Comparison of ENCODE assay signal across 8 cellular contexts in the genomic region with DNA sequence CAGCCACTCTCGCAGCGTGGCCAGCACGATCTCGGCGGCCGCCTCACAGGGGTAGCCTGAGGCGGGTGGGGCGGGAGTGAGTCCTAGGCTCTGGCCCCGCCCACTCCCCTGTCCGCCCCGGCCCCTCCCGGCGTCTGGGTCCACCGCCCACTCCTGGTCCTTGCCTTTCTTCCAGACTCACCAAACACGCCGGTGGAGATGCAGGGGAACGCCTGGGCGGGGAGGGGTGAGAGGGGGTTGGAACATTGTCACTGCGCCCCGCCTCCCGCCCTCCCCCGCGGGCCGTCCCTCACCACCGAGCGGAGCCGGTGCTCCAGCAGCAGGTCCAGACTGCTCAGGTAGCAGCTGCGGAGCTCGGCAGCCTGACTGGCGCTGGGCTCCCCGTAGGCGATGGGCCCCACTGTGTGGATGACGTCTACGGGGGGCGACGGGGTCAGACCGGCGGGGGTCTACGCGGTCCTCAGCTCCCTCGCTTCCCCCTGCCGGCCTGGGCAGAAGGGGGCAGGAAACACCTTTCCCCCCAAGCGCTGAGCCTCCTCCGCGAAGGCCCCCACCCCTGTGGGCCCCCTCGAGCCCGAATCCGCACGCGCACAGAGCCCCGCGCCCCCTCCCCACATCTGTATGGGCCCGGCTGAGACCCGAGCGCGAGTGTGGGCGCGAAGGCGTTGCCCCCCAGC.
DNase-seq lines count a peak whose midpoint lies in the region; ATAC-seq lines count a peak whose summit lies in the region.

No MANE protein-coding gene starts in this region.

- H3K9ac ChIP-seq in NT2/D1 (ENCODE audit: insufficient read length, low read depth), result peak overlapping the region; percentile 80

- H3K4me3 ChIP-seq in NT2/D1 (ENCODE audit: insufficient read length, low read depth) (peak overlapping the region; percentile 49), iPS-11a (ENCODE audit: low read depth, low read length) (peak overlapping the region; percentile 43)

- DNase-seq in DMS153 (lab: John Stamatoyannopoulos, UW), result peak; percentile 84
- DNase-seq in NT2/D1 (ENCODE audit: low read depth, low spot score), result peak; percentile 61
- DNase-seq in stimulated activated CD4-positive, alpha-beta T cell treated with anti-CD3 and anti-CD28 coated beads, Interleukin-2, amount 100 ng/mL, for 4 hours (ENCODE audit: low read depth), result peak; percentile 65
- DNase-seq in COLO668 (lab: John Stamatoyannopoulos, UW; ENCODE audit: unreplicated experiment), result no peak

- peaks cover 36% of the 10 kb centered on the region for H3K36me3 ChIP-seq in NT2/D1 (ENCODE audit: insufficient read depth, insufficient read length, low read length)

- peaks cover 29% of the 10 kb centered on the region for H3K4me1 ChIP-seq in NT2/D1 (ENCODE audit: insufficient read depth, insufficient read length)

- H3K9me3 Mint-ChIP-seq in activated naive CD4-positive, alpha-beta T cell treated with anti-CD3 and anti-CD28 coated beads, Interleukin-2, amount 50 U/mL, for 24 hours, result no peaks in the 10 kb centered on the region

- peaks cover 1% of the 10 kb centered on the region for H3K36me3 Mint-ChIP-seq in activated naive CD4-positive, alpha-beta T cell treated with anti-CD3 and anti-CD28 coated beads, Interleukin-2, amount 50 U/mL, for 24 hours

- peaks cover 10% of the 10 kb centered on the region for H3K27me3 ChIP-seq in NT2/D1 (ENCODE audit: insufficient read depth, insufficient read length)

- no peak overlapping the region for H3K27ac Mint-ChIP-seq in activated naive CD4-positive, alpha-beta T cell treated with anti-CD3 and anti-CD28 coated beads, Interleukin-2, amount 50 U/mL, for 24 hours

- no peaks in the 10 kb centered on the region for H3K27me3 Mint-ChIP-seq in activated naive CD4-positive, alpha-beta T cell treated with anti-CD3 and anti-CD28 coated beads, Interleukin-2, amount 50 U/mL, for 24 hours

- peak overlapping the region; percentile 39 for H3K4me3 Mint-ChIP-seq in activated naive CD4-positive, alpha-beta T cell treated with anti-CD3 and anti-CD28 coated beads, Interleukin-2, amount 50 U/mL, for 24 hours

- H3K9me3 ChIP-seq in NT2/D1 (ENCODE audit: insufficient read depth, low read length), result no peaks in the 10 kb centered on the region

- H3K4me1 Mint-ChIP-seq in activated naive CD4-positive, alpha-beta T cell treated with anti-CD3 and anti-CD28 coated beads, Interleukin-2, amount 50 U/mL, for 24 hours, result peaks cover 1% of the 10 kb centered on the region

- no peak for ATAC-seq in GM21367 (IDR thresholded peaks at IDR 0.05; ENCODE audit: unreplicated experiment)
- no peak for ATAC-seq in HG02610 (IDR thresholded peaks at IDR 0.05; ENCODE audit: unreplicated experiment)
